2 cellular contexts compared by ENCODE assay signal in the genomic region with DNA sequence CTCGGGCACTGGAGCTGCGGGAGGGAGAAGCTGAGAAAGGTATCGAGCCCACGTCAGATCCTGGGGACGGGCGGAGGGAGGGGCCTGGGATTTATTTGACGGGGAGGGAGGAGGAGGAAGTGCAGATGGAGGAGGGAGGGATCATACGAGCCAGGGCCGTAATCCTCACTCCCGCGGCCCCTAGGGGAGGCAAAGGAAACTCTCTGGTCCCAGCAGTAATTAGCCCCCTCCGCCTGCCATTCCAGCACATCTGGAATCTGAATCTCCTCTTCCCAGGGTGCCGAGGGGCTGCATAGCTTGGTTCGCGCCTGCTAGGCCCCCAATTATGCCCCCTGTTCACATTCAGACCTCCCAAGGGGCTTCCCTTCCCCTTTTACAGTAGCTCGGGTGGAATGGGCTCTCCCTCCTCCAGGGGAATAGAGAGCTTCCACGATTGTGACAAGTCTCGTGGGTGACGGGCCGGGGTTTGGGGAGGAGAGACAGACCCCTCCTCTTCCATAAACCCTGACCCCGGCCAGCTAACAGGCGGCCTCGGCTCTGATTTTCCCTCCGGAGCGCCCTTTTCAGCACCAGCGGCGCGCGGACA.
A peak's percentile ranks its signal among the peaks of the same experiment; 100 is the strongest.
TF ChIP-seq lines count a peak whose summit lies in the region.

A gene (minus strand): TSS at position 35 of the 586 bp plus-strand sequence. CDS start 531 bp downstream, outside the sequence.

TF ChIP-seq in HEK293, 187 proteins besides CTCF, POLR2A, EP300 and RAD21 (continued from another document and continues in another):
- TF ChIP-seq, protein P1, sequence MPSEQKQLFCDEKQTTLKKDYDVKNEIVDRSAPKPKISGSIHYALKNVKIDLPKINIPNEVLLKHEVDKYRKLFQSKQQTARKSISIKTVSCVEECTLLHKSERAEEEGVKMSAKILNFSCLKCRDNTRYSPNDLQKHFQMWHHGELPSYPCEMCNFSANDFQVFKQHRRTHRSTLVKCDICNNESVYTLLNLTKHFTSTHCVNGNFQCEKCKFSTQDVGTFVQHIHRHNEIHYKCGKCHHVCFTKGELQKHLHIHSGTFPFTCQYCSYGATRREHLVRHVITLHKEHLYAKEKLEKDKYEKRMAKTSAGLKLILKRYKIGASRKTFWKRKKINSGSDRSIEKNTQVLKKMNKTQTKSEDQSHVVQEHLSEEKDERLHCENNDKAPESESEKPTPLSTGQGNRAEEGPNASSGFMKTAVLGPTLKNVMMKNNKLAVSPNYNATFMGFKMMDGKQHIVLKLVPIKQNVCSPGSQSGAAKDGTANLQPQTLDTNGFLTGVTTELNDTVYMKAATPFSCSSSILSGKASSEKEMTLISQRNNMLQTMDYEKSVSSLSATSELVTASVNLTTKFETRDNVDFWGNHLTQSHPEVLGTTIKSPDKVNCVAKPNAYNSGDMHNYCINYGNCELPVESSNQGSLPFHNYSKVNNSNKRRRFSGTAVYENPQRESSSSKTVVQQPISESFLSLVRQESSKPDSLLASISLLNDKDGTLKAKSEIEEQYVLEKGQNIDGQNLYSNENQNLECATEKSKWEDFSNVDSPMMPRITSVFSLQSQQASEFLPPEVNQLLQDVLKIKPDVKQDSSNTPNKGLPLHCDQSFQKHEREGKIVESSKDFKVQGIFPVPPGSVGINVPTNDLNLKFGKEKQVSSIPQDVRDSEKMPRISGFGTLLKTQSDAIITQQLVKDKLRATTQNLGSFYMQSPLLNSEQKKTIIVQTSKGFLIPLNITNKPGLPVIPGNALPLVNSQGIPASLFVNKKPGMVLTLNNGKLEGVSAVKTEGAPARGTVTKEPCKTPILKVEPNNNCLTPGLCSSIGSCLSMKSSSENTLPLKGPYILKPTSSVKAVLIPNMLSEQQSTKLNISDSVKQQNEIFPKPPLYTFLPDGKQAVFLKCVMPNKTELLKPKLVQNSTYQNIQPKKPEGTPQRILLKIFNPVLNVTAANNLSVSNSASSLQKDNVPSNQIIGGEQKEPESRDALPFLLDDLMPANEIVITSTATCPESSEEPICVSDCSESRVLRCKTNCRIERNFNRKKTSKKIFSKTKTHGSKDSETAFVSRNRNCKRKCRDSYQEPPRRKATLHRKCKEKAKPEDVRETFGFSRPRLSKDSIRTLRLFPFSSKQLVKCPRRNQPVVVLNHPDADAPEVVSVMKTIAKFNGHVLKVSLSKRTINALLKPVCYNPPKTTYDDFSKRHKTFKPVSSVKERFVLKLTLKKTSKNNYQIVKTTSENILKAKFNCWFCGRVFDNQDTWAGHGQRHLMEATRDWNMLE (tag by site-specific recombination; conservative IDR thresholded peaks at IDR 0.05; ENCODE audit: low read depth): no peak
- TF ChIP-seq ZNF24 (tag by site-specific recombination; IDR thresholded peaks at IDR 0.05) (no peak), ZNF664 (tag by site-specific recombination; IDR thresholded peaks at IDR 0.05) (no peak), ZNF19 (tag by site-specific recombination; IDR thresholded peaks at IDR 0.05; ENCODE audit: low read depth) (no peak), ZNF140 (tag by site-specific recombination; IDR thresholded peaks at IDR 0.05) (no peak), ZNF747 (tag by site-specific recombination; IDR thresholded peaks at IDR 0.05) (no peak), GFI1B (tag by site-specific recombination; IDR thresholded peaks at IDR 0.05) (no peak), ZNF16 (tag by site-specific recombination; IDR thresholded peaks at IDR 0.05; ENCODE audit: low read depth) (no peak), ZNF175 (tag by site-specific recombination; IDR thresholded peaks at IDR 0.05) (no peak), ZNF529 (tag by site-specific recombination; IDR thresholded peaks at IDR 0.05; ENCODE audit: insufficient replicate concordance) (no peak), YY1 (tag by site-specific recombination; IDR thresholded peaks at IDR 0.05) (no peak), ZNF654 (tag by site-specific recombination; IDR thresholded peaks at IDR 0.05; ENCODE audit: low read depth) (no peak), ZNF48 (tag by site-specific recombination; IDR thresholded peaks at IDR 0.05) (no peak)
- TF ChIP-seq, protein P2, sequence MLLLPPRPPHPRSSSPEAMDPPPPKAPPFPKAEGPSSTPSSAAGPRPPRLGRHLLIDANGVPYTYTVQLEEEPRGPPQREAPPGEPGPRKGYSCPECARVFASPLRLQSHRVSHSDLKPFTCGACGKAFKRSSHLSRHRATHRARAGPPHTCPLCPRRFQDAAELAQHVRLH (tag by site-specific recombination; IDR thresholded peaks at IDR 0.05): no peak
- TF ChIP-seq, protein P3, sequence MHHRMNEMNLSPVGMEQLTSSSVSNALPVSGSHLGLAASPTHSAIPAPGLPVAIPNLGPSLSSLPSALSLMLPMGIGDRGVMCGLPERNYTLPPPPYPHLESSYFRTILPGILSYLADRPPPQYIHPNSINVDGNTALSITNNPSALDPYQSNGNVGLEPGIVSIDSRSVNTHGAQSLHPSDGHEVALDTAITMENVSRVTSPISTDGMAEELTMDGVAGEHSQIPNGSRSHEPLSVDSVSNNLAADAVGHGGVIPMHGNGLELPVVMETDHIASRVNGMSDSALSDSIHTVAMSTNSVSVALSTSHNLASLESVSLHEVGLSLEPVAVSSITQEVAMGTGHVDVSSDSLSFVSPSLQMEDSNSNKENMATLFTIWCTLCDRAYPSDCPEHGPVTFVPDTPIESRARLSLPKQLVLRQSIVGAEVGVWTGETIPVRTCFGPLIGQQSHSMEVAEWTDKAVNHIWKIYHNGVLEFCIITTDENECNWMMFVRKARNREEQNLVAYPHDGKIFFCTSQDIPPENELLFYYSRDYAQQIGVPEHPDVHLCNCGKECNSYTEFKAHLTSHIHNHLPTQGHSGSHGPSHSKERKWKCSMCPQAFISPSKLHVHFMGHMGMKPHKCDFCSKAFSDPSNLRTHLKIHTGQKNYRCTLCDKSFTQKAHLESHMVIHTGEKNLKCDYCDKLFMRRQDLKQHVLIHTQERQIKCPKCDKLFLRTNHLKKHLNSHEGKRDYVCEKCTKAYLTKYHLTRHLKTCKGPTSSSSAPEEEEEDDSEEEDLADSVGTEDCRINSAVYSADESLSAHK (tag by site-specific recombination; IDR thresholded peaks at IDR 0.05): peak; percentile 80
- TF ChIP-seq, protein P4, sequence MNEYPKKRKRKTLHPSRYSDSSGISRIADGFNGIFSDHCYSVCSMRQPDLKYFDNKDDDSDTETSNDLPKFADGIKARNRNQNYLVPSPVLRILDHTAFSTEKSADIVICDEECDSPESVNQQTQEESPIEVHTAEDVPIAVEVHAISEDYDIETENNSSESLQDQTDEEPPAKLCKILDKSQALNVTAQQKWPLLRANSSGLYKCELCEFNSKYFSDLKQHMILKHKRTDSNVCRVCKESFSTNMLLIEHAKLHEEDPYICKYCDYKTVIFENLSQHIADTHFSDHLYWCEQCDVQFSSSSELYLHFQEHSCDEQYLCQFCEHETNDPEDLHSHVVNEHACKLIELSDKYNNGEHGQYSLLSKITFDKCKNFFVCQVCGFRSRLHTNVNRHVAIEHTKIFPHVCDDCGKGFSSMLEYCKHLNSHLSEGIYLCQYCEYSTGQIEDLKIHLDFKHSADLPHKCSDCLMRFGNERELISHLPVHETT (tag by site-specific recombination; IDR thresholded peaks at IDR 0.05): 0 out of 2 replicates have a peak, but pooled peaks have one; percentile 45
- TF ChIP-seq, protein P5, sequence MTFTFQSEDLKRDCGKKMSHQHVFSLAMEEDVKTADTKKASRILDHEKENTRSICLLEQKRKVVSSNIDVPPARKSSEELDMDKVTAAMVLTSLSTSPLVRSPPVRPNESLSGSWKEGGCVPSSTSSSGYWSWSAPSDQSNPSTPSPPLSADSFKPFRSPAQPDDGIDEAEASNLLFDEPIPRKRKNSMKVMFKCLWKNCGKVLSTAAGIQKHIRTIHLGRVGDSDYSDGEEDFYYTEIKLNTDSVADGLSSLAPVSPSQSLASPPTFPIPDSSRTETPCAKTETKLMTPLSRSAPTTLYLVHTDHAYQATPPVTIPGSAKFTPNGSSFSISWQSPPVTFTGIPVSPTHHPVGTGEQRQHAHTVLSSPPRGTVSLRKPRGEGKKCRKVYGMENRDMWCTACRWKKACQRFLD (tag by site-specific recombination; IDR thresholded peaks at IDR 0.05): no peak

TF ChIP-seq in neural cell, 6 proteins besides CTCF, POLR2A, EP300 and RAD21 (continued from another document):
- TF ChIP-seq SMC3 (conservative IDR thresholded peaks at IDR 0.05; ENCODE audit: poor library complexity) (peak; percentile 42), MXI1 (conservative IDR thresholded peaks at IDR 0.05; ENCODE audit: poor library complexity, severe bottlenecking) (peak; percentile 53), EZH2 (IDR thresholded peaks at IDR 0.05; ENCODE audit: borderline replicate concordance, insufficient read depth, low read length, poor library complexity, severe bottlenecking) (no peak), POLR2AphosphoS5 (IDR thresholded peaks at IDR 0.05) (peak; percentile 82), TAF1 (IDR thresholded peaks at IDR 0.05; ENCODE audit: low read depth) (peak; percentile 71)
